Comparison of ENCODE assay signal across 28 cellular contexts in the genomic region with DNA sequence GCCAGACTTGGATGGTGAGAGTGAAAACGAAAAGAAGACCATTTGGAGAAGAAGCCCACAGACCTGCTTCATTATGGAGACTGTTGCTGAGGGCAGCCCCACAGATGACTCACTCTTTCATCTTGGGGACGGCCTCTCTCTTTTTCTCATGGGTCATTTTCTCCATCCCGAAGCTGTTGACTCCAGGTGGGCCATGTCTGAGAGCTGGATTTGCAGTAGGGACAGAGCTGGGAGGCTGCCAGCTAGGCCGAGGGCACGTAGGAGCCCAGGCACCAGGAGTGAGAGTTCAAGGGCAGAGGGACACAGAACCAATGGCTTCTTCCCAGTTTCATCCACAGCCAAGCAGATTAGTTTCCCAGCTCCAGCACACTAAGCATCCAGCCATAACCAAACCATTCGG.
"Had no signal": no experiment of that assay in that cellular context is flagged by ENCODE, and none has a peak within 500 bp of the region (broad histone marks: within the 10 kb centered on the region; RNA-seq: fewer than 3 reads in every experiment).

No MANE protein-coding gene starts in this region.

- DNase-seq: stimulated activated CD4-positive, alpha-beta T cell treated with anti-CD3 and anti-CD28 coated beads, Interleukin-2, amount 100 ng/mL, for 48 hours; stimulated activated CD4-positive, alpha-beta T cell treated with anti-CD3 and anti-CD28 coated beads, Interleukin-4, amount 100 ng/mL, for 1 hour; stimulated activated CD4-positive, alpha-beta T cell treated with anti-CD3 and anti-CD28 coated beads, Interleukin-4, amount 100 ng/mL, for 24 hours; stimulated activated CD4-positive, alpha-beta T cell treated with anti-CD3 and anti-CD28 coated beads, Interleukin-4, amount 100 ng/mL, for 4 hours; stimulated activated CD8-positive, alpha-beta memory T cell treated with anti-CD3 and anti-CD28 coated beads, Interleukin-4, amount 100 ng/mL, for 48 hours; stimulated activated naive B cell treated with anti-CD40 and anti-IgM and Interleukin-4, amounts not matched to agents 10 μg/mL and 1 μg/mL and 100 μg/mL, for 72 hours; stimulated activated naive CD4-positive, alpha-beta T cell; stimulated activated naive CD4-positive, alpha-beta T cell treated with Interleukin-2 at 50 U/mL for 16 hours; stimulated activated naive CD8-positive, alpha-beta T cell treated with anti-CD3 and anti-CD28 coated beads, Interleukin-15, amount 100 ng/mL, for 72 hours; stimulated activated naive CD8-positive, alpha-beta T cell treated with anti-CD3 and anti-CD28 coated beads, Interleukin-15, Interleukin-2, amounts not matched to agents 100 U/mL and 50 U/mL, for 24 hours; stomach; substantia nigra; testis; thyroid gland; tibial artery; transverse colon; trophoblast cell; upper lobe of right lung; uterus had no signal

- H3K36me3 ChIP-seq: stomach, suprapubic skin, thoracic aorta, thyroid gland, tibial artery, tibial nerve, transverse colon, upper lobe of left lung, upper lobe of right lung, uterus, vagina had no signal

- H3K9me3 Mint-ChIP-seq: stimulated activated effector memory CD8-positive, alpha-beta T cell treated with anti-CD3 and anti-CD28 coated beads, Interleukin-12 subunit alpha, Interleukin-12 subunit beta, amount 100 ng/mL, for 72 hours; stimulated activated memory B cell treated with anti-CD40 and anti-IgM and Interleukin-4, amounts not matched to agents 10 μg/mL and 1 μg/mL and 100 μg/mL, for 72 hours; stimulated activated naive CD8-positive, alpha-beta T cell treated with anti-CD3 and anti-CD28 coated beads, Interleukin-15, Interleukin-2, amounts not matched to agents 100 ng/mL and 50 ng/mL, for 24 hours had no signal

- H3K9me3 ChIP-seq: stomach, suprapubic skin, testis, thoracic aorta, thyroid gland, tibial artery, transverse colon, upper lobe of left lung, upper lobe of right lung, uterus, vagina had no signal

- ATAC-seq: stimulated activated effector memory CD8-positive, alpha-beta T cell treated with anti-CD3 and anti-CD28 coated beads, Interleukin-12 subunit alpha, Interleukin-12 subunit beta, amount 100 ng/mL, for 72 hours; stimulated activated memory B cell treated with anti-CD40 and anti-IgM and Interleukin-4, amounts not matched to agents 10 μg/mL and 1 μg/mL and 100 μg/mL, for 72 hours; stimulated activated naive B cell treated with anti-CD40 and anti-IgM and Interleukin-4, amounts not matched to agents 10 μg/mL and 1 μg/mL and 100 μg/mL, for 72 hours; stimulated activated naive CD8-positive, alpha-beta T cell treated with anti-CD3 and anti-CD28 coated beads, Interleukin-15, amount 100 ng/mL, for 72 hours; stimulated activated naive CD8-positive, alpha-beta T cell treated with anti-CD3 and anti-CD28 coated beads, Interleukin-15, Interleukin-2, amounts not matched to agents 100 U/mL and 50 U/mL, for 24 hours; upper lobe of right lung had no signal

- H3K4me3 ChIP-seq: stomach, suprapubic skin, testis, thoracic aorta, thyroid gland, tibial artery, tibial nerve, transverse colon, upper lobe of left lung, upper lobe of right lung, uterus, vagina had no signal

- H3K4me1 Mint-ChIP-seq: stimulated activated effector memory CD8-positive, alpha-beta T cell treated with anti-CD3 and anti-CD28 coated beads, Interleukin-12 subunit alpha, Interleukin-12 subunit beta, amount 100 ng/mL, for 72 hours had no signal

- H3K4me1 ChIP-seq: stomach, transverse colon, upper lobe of left lung, upper lobe of right lung, uterus had no signal

- H3K36me3 Mint-ChIP-seq: stimulated activated effector memory CD8-positive, alpha-beta T cell treated with anti-CD3 and anti-CD28 coated beads, Interleukin-12 subunit alpha, Interleukin-12 subunit beta, amount 100 ng/mL, for 72 hours; stimulated activated memory B cell treated with anti-CD40 and anti-IgM and Interleukin-4, amounts not matched to agents 10 μg/mL and 1 μg/mL and 100 μg/mL, for 72 hours; stimulated activated naive B cell treated with anti-CD40 and anti-IgM and Interleukin-4, amounts not matched to agents 10 μg/mL and 1 μg/mL and 100 μg/mL, for 72 hours had no signal

- H3K27ac ChIP-seq: stomach, suprapubic skin, testis, thoracic aorta, thyroid gland, tibial artery, tibial nerve, transverse colon, upper lobe of left lung, upper lobe of right lung, uterus, vagina had no signal

- H3K4me3 Mint-ChIP-seq: stimulated activated effector memory CD8-positive, alpha-beta T cell treated with anti-CD3 and anti-CD28 coated beads, Interleukin-12 subunit alpha, Interleukin-12 subunit beta, amount 100 ng/mL, for 72 hours; stimulated activated memory B cell treated with anti-CD40 and anti-IgM and Interleukin-4, amounts not matched to agents 10 μg/mL and 1 μg/mL and 100 μg/mL, for 72 hours; stimulated activated naive B cell treated with anti-CD40 and anti-IgM and Interleukin-4, amounts not matched to agents 10 μg/mL and 1 μg/mL and 100 μg/mL, for 72 hours; stimulated activated naive CD8-positive, alpha-beta T cell treated with anti-CD3 and anti-CD28 coated beads, Interleukin-15, amount 100 ng/mL, for 72 hours; stimulated activated naive CD8-positive, alpha-beta T cell treated with anti-CD3 and anti-CD28 coated beads, Interleukin-15, Interleukin-2, amounts not matched to agents 100 ng/mL and 50 ng/mL, for 24 hours; type B pancreatic cell had no signal

- H3K27me3 ChIP-seq: stomach, testis, thyroid gland, tibial artery, tibial nerve, transverse colon, upper lobe of left lung, upper lobe of right lung, uterus, vagina had no signal

- H3K27ac Mint-ChIP-seq: stimulated activated effector memory CD8-positive, alpha-beta T cell treated with anti-CD3 and anti-CD28 coated beads, Interleukin-12 subunit alpha, Interleukin-12 subunit beta, amount 100 ng/mL, for 72 hours; stimulated activated memory B cell treated with anti-CD40 and anti-IgM and Interleukin-4, amounts not matched to agents 10 μg/mL and 1 μg/mL and 100 μg/mL, for 72 hours; stimulated activated naive B cell treated with anti-CD40 and anti-IgM and Interleukin-4, amounts not matched to agents 10 μg/mL and 1 μg/mL and 100 μg/mL, for 72 hours; stimulated activated naive CD8-positive, alpha-beta T cell treated with anti-CD3 and anti-CD28 coated beads, Interleukin-15, Interleukin-2, amounts not matched to agents 100 ng/mL and 50 ng/mL, for 24 hours; type B pancreatic cell had no signal
